In the genomic region with DNA sequence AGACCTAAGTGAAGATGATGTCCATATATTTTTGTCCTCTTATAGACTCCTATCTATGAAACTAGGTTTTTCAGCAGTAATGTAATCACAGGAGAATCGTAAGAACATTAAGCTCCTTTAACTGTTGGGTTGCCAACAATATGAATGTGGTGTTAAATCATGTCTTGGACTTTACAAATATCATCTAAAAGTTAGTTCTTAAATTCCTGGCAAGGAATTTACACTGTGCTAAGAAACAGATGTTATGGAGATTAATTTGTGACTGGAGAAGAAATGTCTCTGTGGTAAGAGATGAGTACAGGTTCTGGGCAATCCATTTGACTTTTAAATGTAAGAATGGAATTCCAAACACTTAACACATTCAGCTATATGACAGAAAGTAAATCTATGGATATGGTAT, we compare ENCODE assay signal across 19 cellular contexts.
"Had no signal": no experiment of that assay in that cellular context is flagged by ENCODE, and none has a peak within 500 bp of the region (broad histone marks: within the 10 kb centered on the region; RNA-seq: fewer than 3 reads in every experiment).

No MANE protein-coding gene starts in this region.

- H3K9me3 ChIP-seq: esophagus squamous epithelium, mucosa of descending colon, prostate gland, right lobe of liver, stomach, thoracic aorta, transverse colon had no signal

- H3K4me1 Mint-ChIP-seq: neural progenitor cell had no signal

- H3K4me3 ChIP-seq: esophagus squamous epithelium, mucosa of descending colon, neural progenitor cell, prostate gland, right lobe of liver, stomach, thoracic aorta, transverse colon had no signal

- H3K27ac ChIP-seq: esophagus squamous epithelium, neural progenitor cell, parathyroid adenoma, prostate gland, right lobe of liver, stomach, thoracic aorta, transverse colon had no signal

- DNase-seq: effector memory CD8-positive, alpha-beta T cell; esophagus squamous epithelium; foreskin melanocyte; islet precursor cell; mammary epithelial cell; mucosa of descending colon; naive thymus-derived CD8-positive, alpha-beta T cell; nucleus accumbens; right lobe of liver; stimulated activated CD4-positive, alpha-beta T cell treated with anti-CD3 and anti-CD28 coated beads, Interleukin-2, amount 100 ng/mL, for 24 hours; stimulated activated naive CD4-positive, alpha-beta T cell; stomach; substantia nigra; transverse colon had no signal

- ATAC-seq: effector memory CD8-positive, alpha-beta T cell; mucosa of descending colon; naive thymus-derived CD8-positive, alpha-beta T cell had no signal

- H3K27ac Mint-ChIP-seq: dendritic cell treated with granulocyte-macrophage colony-stimulating factor and Interleukin-4, amounts not matched to agents 40 ng/mL and 50 ng/mL, for 4 days; effector memory CD8-positive, alpha-beta T cell; naive thymus-derived CD8-positive, alpha-beta T cell; neural progenitor cell had no signal

- H3K79me2 ChIP-seq: parathyroid adenoma had no signal

- H3K27me3 ChIP-seq: esophagus squamous epithelium, neural progenitor cell, right lobe of liver, stomach, transverse colon had no signal

- H3K9ac ChIP-seq: neural progenitor cell, parathyroid adenoma had no signal

- H2AFZ ChIP-seq: neural progenitor cell, parathyroid adenoma had no signal

- H3K36me3 ChIP-seq: esophagus squamous epithelium, prostate gland, right lobe of liver, stomach, thoracic aorta, transverse colon had no signal

- H3K4me2 ChIP-seq: neural progenitor cell had no signal

- H3K4me1 ChIP-seq: esophagus squamous epithelium, neural progenitor cell, parathyroid adenoma, prostate gland, right lobe of liver, stomach, transverse colon had no signal

- H3K4me3 Mint-ChIP-seq: dendritic cell treated with granulocyte-macrophage colony-stimulating factor and Interleukin-4, amounts not matched to agents 40 ng/mL and 50 ng/mL, for 4 days; effector memory CD8-positive, alpha-beta T cell; naive thymus-derived CD8-positive, alpha-beta T cell; neural progenitor cell had no signal

- H3K9me3 Mint-ChIP-seq: dendritic cell treated with granulocyte-macrophage colony-stimulating factor and Interleukin-4, amounts not matched to agents 40 ng/mL and 50 ng/mL, for 4 days; effector memory CD8-positive, alpha-beta T cell had no signal

- H3K27me3 Mint-ChIP-seq: dendritic cell treated with granulocyte-macrophage colony-stimulating factor and Interleukin-4, amounts not matched to agents 40 ng/mL and 50 ng/mL, for 4 days; effector memory CD8-positive, alpha-beta T cell; naive thymus-derived CD8-positive, alpha-beta T cell had no signal
